ENCODE assay signal across 14 cellular contexts in genomic region chr1:29524285-29525065, GRCh38.
"Had no signal": no experiment of that assay in that cellular context is flagged by ENCODE, and none has a peak within 500 bp of the region (broad histone marks: within the 10 kb centered on the region; RNA-seq: fewer than 3 reads in every experiment).

No MANE protein-coding gene starts in this region.

- H3K27me3 ChIP-seq: thyroid gland had no signal

- H3K4me1 ChIP-seq: gastroesophageal sphincter, psoas muscle, thyroid gland had no signal

- DNase-seq: activated CD4-positive, alpha-beta T cell treated with anti-CD3 and anti-CD28 coated beads, Interleukin-2, amount 50 U/mL, for 1 hour; activated naive CD4-positive, alpha-beta T cell treated with Interleukin-2 at 50 U/mL for 16 hours; cortex of kidney; effector memory CD4-positive, alpha-beta T cell; kidney; mucosa of descending colon; psoas muscle; stimulated activated CD4-positive, alpha-beta T cell treated with anti-CD3 and anti-CD28 coated beads, Interleukin-4, amount 100 ng/mL, for 1 hour; stimulated activated CD8-positive, alpha-beta memory T cell treated with anti-CD3 and anti-CD28 coated beads, Interleukin-4, amount 100 ng/mL, for 48 hours; thyroid gland had no signal

- H3K9me3 ChIP-seq: thyroid gland had no signal

- H3K27ac Mint-ChIP-seq: naive thymus-derived CD8-positive, alpha-beta T cell; stimulated activated naive CD8-positive, alpha-beta T cell treated with anti-CD3 and anti-CD28 coated beads, Interleukin-15, Interleukin-2, amounts not matched to agents 100 ng/mL and 50 ng/mL, for 24 hours had no signal

- H3K4me3 ChIP-seq: gastroesophageal sphincter, mucosa of descending colon, psoas muscle, thyroid gland had no signal

- H3K27ac ChIP-seq: epithelial cell of prostate, gastroesophageal sphincter, psoas muscle, thyroid gland had no signal

- H3K4me3 Mint-ChIP-seq: naive thymus-derived CD8-positive, alpha-beta T cell; stimulated activated naive CD8-positive, alpha-beta T cell treated with anti-CD3 and anti-CD28 coated beads, Interleukin-15, Interleukin-2, amounts not matched to agents 100 ng/mL and 50 ng/mL, for 24 hours had no signal

- H3K36me3 ChIP-seq: gastroesophageal sphincter, thyroid gland had no signal

- ATAC-seq: gastroesophageal sphincter; mucosa of descending colon; naive thymus-derived CD8-positive, alpha-beta T cell; psoas muscle had no signal
